ENCODE assay signal across 31 cellular contexts in the genomic region with DNA sequence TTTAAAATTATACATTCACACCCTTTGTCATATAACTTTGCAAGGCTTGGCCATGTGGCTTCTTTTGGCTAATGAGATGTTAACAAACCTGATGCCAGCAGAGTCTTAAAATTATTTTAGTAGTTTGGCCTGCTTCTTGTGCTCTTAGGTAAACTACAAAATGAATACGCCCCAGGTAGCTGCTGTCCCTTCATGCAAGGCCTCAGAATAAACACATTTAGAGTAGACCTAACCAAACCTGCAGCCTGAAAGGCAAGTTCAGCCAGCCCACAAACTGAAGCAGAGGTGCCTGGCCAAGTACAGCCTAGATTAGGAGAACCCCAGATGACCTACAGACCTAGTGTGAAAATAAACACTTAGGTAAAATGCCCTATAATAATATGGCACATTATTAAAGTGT.
"Had no signal": no experiment of that assay in that cellular context is flagged by ENCODE, and none has a peak within 500 bp of the region (broad histone marks: within the 10 kb centered on the region; RNA-seq: fewer than 3 reads in every experiment).

No MANE protein-coding gene starts in this region.

- H3K27ac Mint-ChIP-seq: naive thymus-derived CD8-positive, alpha-beta T cell; nephron; neural progenitor cell; stimulated activated naive B cell treated with anti-CD40 and anti-IgM and Interleukin-4, amounts not matched to agents 10 μg/mL and 1 μg/mL and 100 μg/mL, for 72 hours had no signal

- FAIRE-seq: keratinocyte had no signal

- H3K27ac ChIP-seq: lower lobe of right lung, neural progenitor cell, neutrophil, ovary, testis, tibial artery, upper lobe of right lung, uterus had no signal

- H3K9me3 ChIP-seq: lower lobe of right lung, neutrophil, ovary, stomach, testis, tibial artery, upper lobe of right lung, uterus had no signal

- H3K4me1 Mint-ChIP-seq: nephron, neural progenitor cell had no signal

- H3K4me2 ChIP-seq: neural progenitor cell had no signal

- H3K4me1 ChIP-seq: lower lobe of right lung, testis, upper lobe of right lung, uterus had no signal

- H3K27me3 ChIP-seq: neural progenitor cell, neutrophil, ovary, stomach, testis, tibial artery, upper lobe of right lung, uterus had no signal

- H3K36me3 ChIP-seq: ovary, uterus had no signal

- ATAC-seq: left cardiac atrium; left lobe of liver; lower lobe of right lung; naive thymus-derived CD8-positive, alpha-beta T cell; right cardiac atrium; sciatic nerve; stimulated activated naive B cell treated with anti-CD40 and anti-IgM and Interleukin-4, amounts not matched to agents 10 μg/mL and 1 μg/mL and 100 μg/mL, for 72 hours; stimulated activated naive CD8-positive, alpha-beta T cell treated with anti-CD3 and anti-CD28 coated beads, Interleukin-15, Interleukin-2, amounts not matched to agents 100 U/mL and 50 U/mL, for 24 hours; upper lobe of right lung had no signal

- H2AFZ ChIP-seq: neural progenitor cell had no signal

- H3K9me3 Mint-ChIP-seq: naive thymus-derived CD8-positive, alpha-beta T cell; nephron; neural progenitor cell; stimulated activated naive B cell treated with anti-CD40 and anti-IgM and Interleukin-4, amounts not matched to agents 10 μg/mL and 1 μg/mL and 100 μg/mL, for 72 hours had no signal

- H3K4me3 ChIP-seq: lower lobe of right lung, neural progenitor cell, ovary, skin epidermis, stomach, testis, tibial artery, upper lobe of right lung, uterus had no signal

- H3K4me3 Mint-ChIP-seq: naive thymus-derived CD8-positive, alpha-beta T cell; nephron; neural progenitor cell; stimulated activated naive B cell treated with anti-CD40 and anti-IgM and Interleukin-4, amounts not matched to agents 10 μg/mL and 1 μg/mL and 100 μg/mL, for 72 hours had no signal

- DNase-seq: hippocampal formation; kidney glomerular epithelial cell; left cardiac atrium; lower lobe of right lung; mammary epithelial cell; mesenchymal stem cell; naive thymus-derived CD8-positive, alpha-beta T cell; occipital lobe; ovary; retina; right cardiac atrium; stimulated activated CD4-positive, alpha-beta T cell treated with anti-CD3 and anti-CD28 coated beads, Interleukin-12 subunit alpha, Interleukin-12 subunit beta, amount 100 ng/mL, for 4 hours; stimulated activated CD4-positive, alpha-beta T cell treated with anti-CD3 and anti-CD28 coated beads, Interleukin-15, amount 100 ng/mL, for 24 hours; stimulated activated CD4-positive, alpha-beta T cell treated with anti-CD3 and anti-CD28 coated beads, Interleukin-2, amount 100 ng/mL, for 24 hours; stimulated activated CD4-positive, alpha-beta T cell treated with anti-CD3 and anti-CD28 coated beads, Interleukin-4, amount 100 ng/mL, for 1 hour; stimulated activated naive B cell treated with anti-CD40 and anti-IgM and Interleukin-4, amounts not matched to agents 10 μg/mL and 1 μg/mL and 100 μg/mL, for 72 hours; stimulated activated naive CD8-positive, alpha-beta T cell treated with anti-CD3 and anti-CD28 coated beads, Interleukin-15, Interleukin-2, amounts not matched to agents 100 U/mL and 50 U/mL, for 24 hours; stomach; testis; tibial artery; trophoblast cell; upper lobe of right lung; uterus had no signal

- H3K27me3 Mint-ChIP-seq: naive thymus-derived CD8-positive, alpha-beta T cell; progenitor cell of endocrine pancreas; stimulated activated naive B cell treated with anti-CD40 and anti-IgM and Interleukin-4, amounts not matched to agents 10 μg/mL and 1 μg/mL and 100 μg/mL, for 72 hours had no signal

- H3K9ac ChIP-seq: neural progenitor cell had no signal
